In the genomic region with DNA sequence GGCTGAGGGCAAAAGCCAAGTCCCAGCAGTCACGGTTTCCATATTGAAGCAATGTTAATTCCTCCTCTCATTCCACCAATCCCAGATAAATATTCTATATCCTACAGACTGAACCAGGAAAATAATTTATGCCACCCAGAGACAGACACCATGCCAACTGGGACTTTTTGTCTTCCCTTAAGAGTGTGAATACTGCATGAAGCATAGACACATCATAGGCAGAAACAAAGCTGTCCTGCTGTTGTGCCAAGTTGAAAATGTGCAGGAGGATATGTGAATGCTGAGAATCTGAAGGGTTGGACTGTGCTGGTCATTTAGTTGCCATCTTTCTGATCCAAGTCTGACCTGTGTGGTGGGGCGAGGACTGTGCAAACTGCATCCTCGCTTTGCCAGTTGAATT, we compare ENCODE assay signal across 15 cellular contexts. TPM values are rescaled to one million over a fixed set of nuclear protein-coding genes. Genes with fewer than 3 reads are reported as not detected.
DNase-seq lines count a peak whose midpoint lies in the region; ATAC-seq and TF ChIP-seq lines count a peak whose summit lies in the region.
"Had no signal": no experiment of that assay in that cellular context is flagged by ENCODE, and none has a peak within 500 bp of the region (broad histone marks: within the 10 kb centered on the region; RNA-seq: fewer than 3 reads in every experiment).

No MANE protein-coding gene starts in this region.

- H3F3A ChIP-seq in DOHH2 (ENCODE audit: control insufficient read depth, insufficient read depth): 0 out of 2 replicates have a peak, but pooled peaks cover 2% of the 10 kb centered on the region

- H3K9me2 ChIP-seq in DOHH2 (replicated peaks; ENCODE audit: control insufficient read depth, low read length): no peaks in the 10 kb centered on the region
- no peaks in the 10 kb centered on the region for H3K9me2 ChIP-seq in hepatocyte (replicated peaks; ENCODE audit: insufficient read depth)

- WGBS in hepatocyte (ENCODE audit: low lambda C conversion rate, missing lambda C conversion rate): 96% methylated on average over 3 of the region's 3 CpGs

- no peaks in the 10 kb centered on the region for H3K27me3 Mint-ChIP-seq in natural killer cell treated with Interleukin-12 subunit alpha and Interleukin-12 subunit beta and Interleukin-15 and Interleukin-18, amount 100 ng/mL, for 72 hours

- peak overlapping the region; percentile 3 for H3K4me3 Mint-ChIP-seq in natural killer cell treated with Interleukin-12 subunit alpha and Interleukin-12 subunit beta and Interleukin-15 and Interleukin-18, amount 100 ng/mL, for 72 hours
- H3K4me3 Mint-ChIP-seq: H9 had no signal

- TF ChIP-seq CTCF in DOHH2 (IDR thresholded peaks at IDR 0.05; ENCODE audit: low read depth, low read length, poor library complexity, severe bottlenecking) (no peak), brain microvascular endothelial cell (IDR thresholded peaks at IDR 0.05; ENCODE audit: low read depth, low read length, missing control alignments) (no peak), hepatocyte (IDR thresholded peaks at IDR 0.05; ENCODE audit: poor library complexity) (no peak)

- peak overlapping the region; percentile 61 to 91 for H3K27ac Mint-ChIP-seq in natural killer cell treated with Interleukin-12 subunit alpha and Interleukin-12 subunit beta and Interleukin-15 and Interleukin-18, amount 100 ng/mL, for 72 hours

- H3K9me3 ChIP-seq in DOHH2 (ENCODE audit: control insufficient read depth, insufficient read depth, low read length): no peaks in the 10 kb centered on the region
- no peaks in the 10 kb centered on the region for H3K9me3 ChIP-seq in hepatocyte (ENCODE audit: low read depth)

- no peak overlapping the region for H2AFZ ChIP-seq in hepatocyte

- no peaks in the 10 kb centered on the region for H3K9me3 Mint-ChIP-seq in natural killer cell treated with Interleukin-12 subunit alpha and Interleukin-12 subunit beta and Interleukin-15 and Interleukin-18, amount 100 ng/mL, for 72 hours

- DNase-seq in Ammon's horn (ENCODE audit: low spot score) (peak; percentile 24), brain microvascular endothelial cell (no peak), NCI-H82 treated with DMSO at 0.1 percent for 48 hours (lab: John Stamatoyannopoulos, UW; ENCODE audit: unreplicated experiment) (no peak), 8988T (no peak), hepatocyte (ENCODE audit: low spot score) (no peak)
- DNase-seq in natural killer cell treated with Interleukin-12 subunit alpha and Interleukin-12 subunit beta and Interleukin-15 and Interleukin-18, amount 100 ng/mL, for 72 hours (ENCODE audit: low spot score): no peak
- DNase-seq: Caco-2, H9, MV-4-11, NCI-H1417 treated with DMSO at 0.1 percent for 48 hours, NCI-H524 had no signal

- no peak for ATAC-seq in natural killer cell treated with Interleukin-12 subunit alpha and Interleukin-12 subunit beta and Interleukin-15 and Interleukin-18, amount 100 ng/mL, for 72 hours
- no peak for ATAC-seq in GM19467 (IDR thresholded peaks at IDR 0.05; ENCODE audit: unreplicated experiment)

- H3K79me2 ChIP-seq in DOHH2 (ENCODE audit: control insufficient read depth, low read length) (peaks cover 100% of the 10 kb centered on the region), hepatocyte (no peaks in the 10 kb centered on the region)

- H3K4me1 Mint-ChIP-seq in natural killer cell treated with Interleukin-12 subunit alpha and Interleukin-12 subunit beta and Interleukin-15 and Interleukin-18, amount 100 ng/mL, for 72 hours (ENCODE audit: low read depth in 2 of 2): peaks cover 46 to 67% of the 10 kb centered on the region in 2 donors

- peaks cover 16% of the 10 kb centered on the region; the same call in 1 of the 2 replicates for H4K20me1 ChIP-seq in DOHH2 (ENCODE audit: control insufficient read depth, insufficient read depth, low read depth, low read length)
- no peaks in the 10 kb centered on the region for H4K20me1 ChIP-seq in hepatocyte (ENCODE audit: insufficient read depth, poor library complexity, severe bottlenecking)

- peaks cover 98% of the 10 kb centered on the region for H3K36me3 ChIP-seq in DOHH2 (ENCODE audit: control insufficient read depth, low read length)
- peaks cover 10% of the 10 kb centered on the region for H3K36me3 ChIP-seq in brain microvascular endothelial cell (replicated peaks)
- no peaks in the 10 kb centered on the region for H3K36me3 ChIP-seq in hepatocyte (replicated peaks; ENCODE audit: insufficient read depth, low read depth)

- H3K27ac ChIP-seq in DOHH2 (ENCODE audit: low read depth, low read length) (no peak overlapping the region), brain microvascular endothelial cell (peak overlapping the region; percentile 94), hepatocyte (no peak overlapping the region)
- H3K27ac ChIP-seq: BLaER1, RWPE1 had no signal

- H3K27me3 ChIP-seq in DOHH2 (ENCODE audit: control insufficient read depth, low read length): no peaks in the 10 kb centered on the region
- H3K27me3 ChIP-seq in brain microvascular endothelial cell (replicated peaks): no peaks in the 10 kb centered on the region
- no peaks in the 10 kb centered on the region for H3K27me3 ChIP-seq in hepatocyte
- H3K27me3 ChIP-seq: BLaER1 had no signal

- H3K4me3 ChIP-seq in DOHH2 (ENCODE audit: low read length): no peak overlapping the region
- no peak overlapping the region for H3K4me3 ChIP-seq in brain microvascular endothelial cell (ENCODE audit: low read depth, low read length)
- no peak overlapping the region for H3K4me3 ChIP-seq in hepatocyte
- H3K4me3 ChIP-seq: BLaER1 had no signal

- H3K4me1 ChIP-seq in DOHH2 (ENCODE audit: control insufficient read depth, low read length): peaks cover 99% of the 10 kb centered on the region
- H3K4me1 ChIP-seq in hepatocyte (ENCODE audit: insufficient read depth): peaks cover 23% of the 10 kb centered on the region

- 0 out of 2 replicates have a peak overlapping the region, but pooled peaks have one; percentile 7 for H3K4me2 ChIP-seq in DOHH2 (ENCODE audit: low read length)
- no peak overlapping the region for H3K4me2 ChIP-seq in hepatocyte
- H3K4me2 ChIP-seq: BLaER1 had no signal

- in situ Hi-C loops in brain microvascular endothelial cell (cut with HindIII; ENCODE audit: low pct_ligation_motif_present, low sequenced_read_pairs): no loop called here

- H3K36me3 Mint-ChIP-seq in natural killer cell treated with Interleukin-12 subunit alpha and Interleukin-12 subunit beta and Interleukin-15 and Interleukin-18, amount 100 ng/mL, for 72 hours: peaks cover 24% of the 10 kb centered on the region

RNA-seq across cellular contexts. Expression of gene RFTN1, which starts 37.7 kb away (rescaled TPM):
- total RNA-seq in natural killer cell treated with Interleukin-12 subunit alpha and Interleukin-12 subunit beta and Interleukin-15 and Interleukin-18, amount 100 ng/mL, for 72 hours: 100 to 1,000 TPM; 194 to 201 TPM
- total RNA-seq in hepatocyte: 14.9 and 17.0 TPM in 2 replicates
- 4.4 and 10.0 TPM in 2 replicates for polyA plus RNA-seq in hepatocyte

Comparison
In these comparisons a context has a peak if more than half of its experiments do, and no peak if none do; other contexts are left out.
1. RNA of gene RFTN1, which starts 37.7 kb away (total RNA-seq): 194 to 201 TPM in natural killer cell treated with Interleukin-12 subunit alpha and Interleukin-12 subunit beta and Interleukin-15 and Interleukin-18, amount 100 ng/mL, for 72 hours; 14.9 to 17.0 TPM in hepatocyte; every median in the first group is over 10 times any median in the second.